20 cellular contexts compared by ENCODE assay signal in the genomic region with DNA sequence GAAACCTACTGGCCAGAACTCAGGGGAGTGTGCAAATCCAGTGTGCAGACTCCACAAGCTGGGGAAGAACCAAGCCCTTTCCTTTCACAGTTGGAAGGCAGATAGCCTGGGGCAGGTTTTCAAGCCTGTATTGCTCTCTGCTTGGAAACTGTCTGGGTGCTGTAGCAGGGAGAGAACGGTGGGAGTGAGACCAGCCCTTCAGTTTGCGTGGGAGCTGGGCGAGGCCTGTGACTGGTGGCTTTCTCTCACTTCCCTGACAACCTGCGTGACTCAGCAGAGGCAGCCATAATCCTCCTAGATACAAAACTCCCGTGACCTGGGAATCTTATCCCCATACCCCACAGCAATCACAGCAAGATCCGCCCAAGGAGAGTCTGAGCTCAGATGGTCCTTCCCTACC. TPM values are rescaled to one million over a fixed set of nuclear protein-coding genes. Genes with fewer than 3 reads are reported as not detected.
"Had no signal": no experiment of that assay in that cellular context is flagged by ENCODE, and none has a peak within 500 bp of the region (broad histone marks: within the 10 kb centered on the region; RNA-seq: fewer than 3 reads in every experiment).

No MANE protein-coding gene starts in this region.

- H3K27me3 ChIP-seq: left lung, ovary, right atrium auricular region, spleen, thyroid gland had no signal

- H3K36me3 Mint-ChIP-seq: activated CD4-positive, alpha-beta memory T cell treated with anti-CD3 and anti-CD28 coated beads for 36 hours; activated naive CD8-positive, alpha-beta T cell treated with anti-CD3 and anti-CD28 coated beads, Interleukin-2, amount 10 ng/mL, durations not matched to agents 7 days and 5 days; natural killer cell treated with Interleukin-12 subunit alpha and Interleukin-12 subunit beta and Interleukin-15 and Interleukin-18, amount 100 ng/mL, for 72 hours had no signal

- H3K9me3 ChIP-seq: left lung, ovary, psoas muscle, right atrium auricular region, thyroid gland had no signal

- ATAC-seq: activated T-cell treated with anti-CD3 and anti-CD28 coated beads, Interleukin-2, amount 50 U/mL, for 72 hours; left lung; natural killer cell treated with Interleukin-12 subunit alpha and Interleukin-12 subunit beta and Interleukin-15 and Interleukin-18, amount 100 ng/mL, for 72 hours; psoas muscle; stimulated activated naive CD8-positive, alpha-beta T cell treated with anti-CD3 and anti-CD28 coated beads, Interleukin-15, Interleukin-2, amounts not matched to agents 100 U/mL and 50 U/mL, for 24 hours; T-helper 17 cell had no signal

- H3K27ac ChIP-seq: left lung, ovary, psoas muscle, right atrium auricular region, spleen, thyroid gland had no signal

- H3K36me3 ChIP-seq: left lung, ovary, right atrium auricular region, spleen, thyroid gland had no signal

- H3K4me1 Mint-ChIP-seq: activated naive CD8-positive, alpha-beta T cell treated with anti-CD3 and anti-CD28 coated beads, Interleukin-2, amount 10 ng/mL, durations not matched to agents 7 days and 5 days; T-helper 17 cell had no signal

- DNase-seq: activated CD4-positive, alpha-beta memory T cell treated with anti-CD3 and anti-CD28 coated beads for 36 hours; activated CD4-positive, alpha-beta T cell treated with anti-CD3 and anti-CD28 coated beads for 48 hours; activated effector memory CD4-positive, alpha-beta T cell treated with Interleukin-2 at 50 U/mL for 16 hours; activated naive CD4-positive, alpha-beta T cell treated with anti-CD3 and anti-CD28 coated beads for 36 hours; activated naive CD8-positive, alpha-beta T cell treated with anti-CD3 and anti-CD28 coated beads, Interleukin-2, amount 10 ng/mL, durations not matched to agents 7 days and 5 days; activated T-cell treated with anti-CD3 and anti-CD28 coated beads, Interleukin-2, amount 50 U/mL, for 72 hours; amygdala; effector CD4-positive, alpha-beta T cell; foreskin melanocyte; left lung; ovary; psoas muscle; spleen; stimulated activated CD4-positive, alpha-beta T cell treated with anti-CD3 and anti-CD28 coated beads, Interleukin-4, amount 100 ng/mL, for 24 hours; stimulated activated naive CD8-positive, alpha-beta T cell treated with anti-CD3 and anti-CD28 coated beads, Interleukin-15, Interleukin-2, amounts not matched to agents 100 U/mL and 50 U/mL, for 24 hours; T-helper 17 cell; thyroid gland had no signal

- H3K4me3 Mint-ChIP-seq: activated CD4-positive, alpha-beta memory T cell treated with anti-CD3 and anti-CD28 coated beads for 36 hours; activated naive CD4-positive, alpha-beta T cell treated with anti-CD3 and anti-CD28 coated beads for 36 hours; activated naive CD8-positive, alpha-beta T cell treated with anti-CD3 and anti-CD28 coated beads, Interleukin-2, amount 10 ng/mL, durations not matched to agents 7 days and 5 days; activated T-cell treated with anti-CD3 and anti-CD28 coated beads, Interleukin-2, amount 50 U/mL, for 72 hours; natural killer cell treated with Interleukin-12 subunit alpha and Interleukin-12 subunit beta and Interleukin-15 and Interleukin-18, amount 100 ng/mL, for 72 hours; T-helper 17 cell had no signal

- H3K9me3 Mint-ChIP-seq: activated CD4-positive, alpha-beta memory T cell treated with anti-CD3 and anti-CD28 coated beads for 36 hours; activated naive CD4-positive, alpha-beta T cell treated with anti-CD3 and anti-CD28 coated beads for 36 hours; activated naive CD8-positive, alpha-beta T cell treated with anti-CD3 and anti-CD28 coated beads, Interleukin-2, amount 10 ng/mL, durations not matched to agents 7 days and 5 days had no signal

- H3K4me1 ChIP-seq: left lung, psoas muscle, right atrium auricular region, spleen, thyroid gland had no signal

- H3K4me3 ChIP-seq: left lung, lung, ovary, psoas muscle, right atrium auricular region, spleen, thyroid gland had no signal

- H3K27me3 Mint-ChIP-seq: natural killer cell treated with Interleukin-12 subunit alpha and Interleukin-12 subunit beta and Interleukin-15 and Interleukin-18, amount 100 ng/mL, for 72 hours; T-helper 17 cell had no signal

- H3K27ac Mint-ChIP-seq: activated CD4-positive, alpha-beta memory T cell treated with anti-CD3 and anti-CD28 coated beads for 36 hours; activated naive CD4-positive, alpha-beta T cell treated with anti-CD3 and anti-CD28 coated beads for 36 hours; activated naive CD8-positive, alpha-beta T cell treated with anti-CD3 and anti-CD28 coated beads, Interleukin-2, amount 10 ng/mL, durations not matched to agents 7 days and 5 days; activated T-cell treated with anti-CD3 and anti-CD28 coated beads, Interleukin-2, amount 50 U/mL, for 72 hours; natural killer cell treated with Interleukin-12 subunit alpha and Interleukin-12 subunit beta and Interleukin-15 and Interleukin-18, amount 100 ng/mL, for 72 hours; T-helper 17 cell had no signal

RNA-seq across cellular contexts. Expression of a gene that starts 44.8 kb away (rescaled TPM):
- total RNA-seq: activated CD4-positive, alpha-beta memory T cell treated with anti-CD3 and anti-CD28 coated beads for 36 hours; activated naive CD4-positive, alpha-beta T cell treated with anti-CD3 and anti-CD28 coated beads for 36 hours; activated naive CD8-positive, alpha-beta T cell treated with anti-CD3 and anti-CD28 coated beads, Interleukin-2, amount 10 ng/mL, durations not matched to agents 7 days and 5 days; activated T-cell treated with anti-CD3 and anti-CD28 coated beads, Interleukin-2, amount 50 U/mL, for 72 hours; natural killer cell treated with Interleukin-12 subunit alpha and Interleukin-12 subunit beta and Interleukin-15 and Interleukin-18, amount 100 ng/mL, for 72 hours; T-helper 17 cell had no signal
